Comparison of ENCODE assay signal across 16 cellular contexts in genomic region chr2:55885944-55886281, GRCh38. TPM values are rescaled to one million over a fixed set of nuclear protein-coding genes. Genes with fewer than 3 reads are reported as not detected.
DNase-seq lines count a peak whose midpoint lies in the region; ATAC-seq and TF ChIP-seq lines count a peak whose summit lies in the region.
"Had no signal": no experiment of that assay in that cellular context is flagged by ENCODE, and none has a peak within 500 bp of the region (broad histone marks: within the 10 kb centered on the region; RNA-seq: fewer than 3 reads in every experiment).

No MANE protein-coding gene starts in this region.

- H3K36me3 ChIP-seq in IMR-90 (ENCODE audit: control insufficient read depth, insufficient read depth, low read length) (peaks cover 13% of the 10 kb centered on the region), breast epithelium (no peaks in the 10 kb centered on the region), muscle layer of colon (ENCODE audit: insufficient read depth, low read length) (no peaks in the 10 kb centered on the region), tibial artery (peaks cover 0 to 6% (median 6%) of the 10 kb centered on the region in 3 donors)
- H3K36me3 ChIP-seq: SJCRH30 had no signal

- TF ChIP-seq RAD21 in IMR-90 (IDR thresholded peaks at IDR 0.05; ENCODE audit: low read length) = no peak

- no peak overlapping the region; the same call in 1 of the 2 replicates for H3K4ac ChIP-seq in IMR-90 (ENCODE audit: low read depth, low read length)

- H3K27ac ChIP-seq in IMR-90 (ENCODE audit: insufficient read depth, low read length) (no peak overlapping the region), breast epithelium (peak overlapping the region; percentile 9 to 68), muscle layer of colon (ENCODE audit: low read depth, low read length) (peak overlapping the region; percentile 35), tibial artery (peak overlapping the region; percentile 77 to 82)
- H3K27ac ChIP-seq: SJCRH30 had no signal

- no TSS peak for BruUV-seq in IMR-90 (replicated peaks; lab: Mats Ljungman, UMichigan)

- H3K56ac ChIP-seq in IMR-90 (ENCODE audit: extremely low read depth, insufficient read depth, low read length) = no peak overlapping the region

- no peak overlapping the region for H3K14ac ChIP-seq in IMR-90 (replicated peaks; ENCODE audit: low read depth, low read length)

- H3K4me3 ChIP-seq in IMR-90 (ENCODE audit: insufficient read depth, low read depth, low read length) (no peak overlapping the region), breast epithelium (no peak overlapping the region), muscle layer of colon (ENCODE audit: low read depth in 1 of 2, low read length in 2 of 2) (no peak overlapping the region), tibial artery (no peak overlapping the region)
- H3K4me3 ChIP-seq: SJCRH30 had no signal

- H3K4me1 ChIP-seq in IMR-90 (ENCODE audit: control insufficient read depth, insufficient read depth, low read length) (peaks cover 26% of the 10 kb centered on the region), breast epithelium (no peaks in the 10 kb centered on the region), muscle layer of colon (ENCODE audit: insufficient read depth, low read length) (peaks cover 5% of the 10 kb centered on the region), tibial artery (peaks cover 0 to 90% (median 46%) of the 10 kb centered on the region in 4 donors)
- H3K4me1 ChIP-seq: SJCRH30 had no signal

- dilution Hi-C loops in IMR-90 (cut with HindIII; ENCODE audit: low sequenced_read_pairs, unreplicated experiment) = no loop called here

- 0 out of 2 replicates have a peak overlapping the region, but pooled peaks have one; percentile 15 for H2BK20ac ChIP-seq in IMR-90 (ENCODE audit: low read depth, low read length)

- peaks cover 20% of the 10 kb centered on the region for H3K9me1 ChIP-seq in IMR-90 (ENCODE audit: insufficient read depth, low read length)

- no peak overlapping the region for H4K91ac ChIP-seq in IMR-90 (ENCODE audit: insufficient read depth, low read depth, low read length)

- H3K23ac ChIP-seq in IMR-90 (ENCODE audit: low read depth, low read length) = no peak overlapping the region

- DNase-seq in IMR-90 (no peak), breast epithelium (ENCODE audit: low spot score in 2 of 2) (no peak), tibial artery (no peak), anterior cingulate cortex (lab: John Stamatoyannopoulos, UW) (no peak), SW480 (ENCODE audit: low spot score) (no peak), CD1c-positive myeloid dendritic cell (ENCODE audit: extremely low spot score) (no peak)
- DNase-seq: activated CD4-positive, alpha-beta T cell treated with anti-CD3 and anti-CD28 coated beads for 4 hours; activated gamma-delta T cell treated with Interleukin-2 at 50 U/mL for 16 hours; AML-193; NCI-H2029 treated with DMSO at 0.1 percent for 48 hours; NCI-H510A treated with DMSO at 0.1 percent for 48 hours; nephron progenitor cell; SJCRH30; stimulated activated naive CD8-positive, alpha-beta T cell treated with anti-CD3 and anti-CD28 coated beads, Interleukin-15, Interleukin-2, amounts not matched to agents 100 U/mL and 50 U/mL, for 24 hours had no signal

- no peak overlapping the region for H2AK9ac ChIP-seq in IMR-90 (replicated peaks; ENCODE audit: low read depth, low read length, poor library complexity)

- no peak overlapping the region for H3K4me2 ChIP-seq in IMR-90 (ENCODE audit: low read depth, low read length)

- TF ChIP-seq POLR2A in IMR-90 (IDR thresholded peaks at IDR 0.05; ENCODE audit: low read depth, low read length) (no peak), breast epithelium (IDR thresholded peaks at IDR 0.05) (no peak)

- H2AK5ac ChIP-seq in IMR-90 (ENCODE audit: low read depth, low read length) = no peak overlapping the region

- H2BK120ac ChIP-seq in IMR-90 (ENCODE audit: low read depth, low read length) = peak overlapping the region; percentile 41; the same call in 1 of the 2 replicates

- intact Hi-C loops in IMR-90 (cut with micrococcal nuclease) = loop anchor here (2.0 to 5.0 kb wide), 2 partner anchors 23 to 36 kb away; partner anchors contain the start of gene EFEMP1
- intact Hi-C loops in breast epithelium (cut with DNase I; ENCODE audit: low total_unique reads) = no loop called here
- intact Hi-C loops in tibial artery (cut with DNase I; ENCODE audit: low total_unique reads) = no loop called here

- H3K9ac ChIP-seq in IMR-90 (ENCODE audit: low read depth, low read length) = no peak overlapping the region
- no peak overlapping the region for H3K9ac ChIP-seq in muscle layer of colon (ENCODE audit: low read length)

- H4K20me1 ChIP-seq in IMR-90 (ENCODE audit: insufficient read depth, low read length) = no peaks in the 10 kb centered on the region

- H3K79me1 ChIP-seq in IMR-90 (ENCODE audit: low read depth in 1 of 2, low read length in 2 of 2) = peaks cover 6 to 23% of the 10 kb centered on the region in 2 experiments; a peak in 2 of 4 replicates

- H2BK5ac ChIP-seq in IMR-90 (ENCODE audit: low read depth, low read length, poor library complexity, severe bottlenecking) = peak overlapping the region; percentile 97

- peak overlapping the region; percentile 32 for H3K18ac ChIP-seq in IMR-90 (ENCODE audit: low read depth, low read length)

- POLR2A ChIA-PET in IMR-90 (lab: Charles Lee; ENCODE audit: unreplicated experiment) = no interaction called here

- H4K8ac ChIP-seq in IMR-90 (ENCODE audit: low read depth in 2 of 2, low read length in 2 of 2) = peak overlapping the region in 1 of 2 experiments; percentile 39; a peak in 1 of 4 replicates

- H2AFZ ChIP-seq in IMR-90 (replicated peaks; ENCODE audit: low read length, poor library complexity) = no peak overlapping the region

- CTCF ChIA-PET in IMR-90 (lab: Yijun Ruan, JAX) = no interaction called here

- no peaks in the 10 kb centered on the region for H3K27me3 ChIP-seq in IMR-90 (ENCODE audit: control insufficient read depth, insufficient read depth, low read length)
- no peaks in the 10 kb centered on the region for H3K27me3 ChIP-seq in breast epithelium
- no peaks in the 10 kb centered on the region for H3K27me3 ChIP-seq in muscle layer of colon (ENCODE audit: control insufficient read depth in 1 of 2, insufficient read depth in 2 of 2, low read length in 2 of 2)
- no peaks in the 10 kb centered on the region for H3K27me3 ChIP-seq in tibial artery
- H3K27me3 ChIP-seq: SJCRH30 had no signal

- no peaks in the 10 kb centered on the region for H3K9me3 ChIP-seq in IMR-90 (ENCODE audit: control insufficient read depth, insufficient read depth, low read length)
- no peaks in the 10 kb centered on the region for H3K9me3 ChIP-seq in breast epithelium
- H3K9me3 ChIP-seq in muscle layer of colon (ENCODE audit: low read length) = no peaks in the 10 kb centered on the region
- no peaks in the 10 kb centered on the region for H3K9me3 ChIP-seq in tibial artery
- H3K9me3 ChIP-seq: SJCRH30 had no signal

- in situ Hi-C loops in IMR-90 (cut with MboI; ENCODE audit: low sequenced_read_pairs) = no loop called here

- no peak for TF ChIP-seq CTCF in IMR-90 (conservative IDR thresholded peaks at IDR 0.05; ENCODE audit: low read depth, low read length)
- no peak for TF ChIP-seq CTCF in breast epithelium (IDR thresholded peaks at IDR 0.05)
- TF ChIP-seq CTCF in tibial artery (IDR thresholded peaks at IDR 0.05) = no peak

- H4K5ac ChIP-seq in IMR-90 (ENCODE audit: low read depth, low read length) = no peak overlapping the region; the same call in 1 of the 2 replicates

- H2BK15ac ChIP-seq in IMR-90 (ENCODE audit: low read depth, low read length) = no peak overlapping the region

- peak; percentile 7 for ATAC-seq in IMR-90 (ENCODE audit: low read depth)
- no peak for ATAC-seq in HG02588 (IDR thresholded peaks at IDR 0.05; ENCODE audit: unreplicated experiment)
- ATAC-seq: stimulated activated naive CD8-positive, alpha-beta T cell treated with anti-CD3 and anti-CD28 coated beads, Interleukin-15, Interleukin-2, amounts not matched to agents 100 U/mL and 50 U/mL, for 24 hours had no signal

TF ChIP-seq in IMR-90, 13 proteins besides CTCF, POLR2A, EP300 and RAD21 (continues in another document):
- TF ChIP-seq NFE2L2 (IDR thresholded peaks at IDR 0.05; ENCODE audit: low read depth, low read length) (no peak), USF2 (IDR thresholded peaks at IDR 0.05; ENCODE audit: low read depth, low read length) (no peak), SMC3 (IDR thresholded peaks at IDR 0.05; ENCODE audit: low read depth, low read length) (no peak), FOS (IDR thresholded peaks at IDR 0.05; ENCODE audit: low read depth, low read length) (no peak), RCOR1 (IDR thresholded peaks at IDR 0.05; ENCODE audit: insufficient replicate concordance, low read length) (no peak), MAZ (IDR thresholded peaks at IDR 0.05; ENCODE audit: borderline replicate concordance, low read depth, low read length) (no peak), CEBPB (IDR thresholded peaks at IDR 0.05; ENCODE audit: low read depth, low read length) (no peak), MAFK (IDR thresholded peaks at IDR 0.05; ENCODE audit: low read depth, low read length) (no peak), BHLHE40 (IDR thresholded peaks at IDR 0.05; ENCODE audit: low read depth, low read length) (no peak), RFX5 (IDR thresholded peaks at IDR 0.05; ENCODE audit: low read depth, low read length) (no peak), CHD1 (IDR thresholded peaks at IDR 0.05; ENCODE audit: low read depth, low read length) (no peak), ELK1 (IDR thresholded peaks at IDR 0.05; ENCODE audit: borderline replicate concordance, low read depth, low read length) (no peak)

RNA-seq across cellular contexts. Expression of gene EFEMP1, which starts 37.7 kb away (rescaled TPM):
- total RNA-seq in IMR-90 (2012; rRNA removed) (164 and 214 TPM in 2 replicates), breast epithelium (100 to 1,000 TPM; 186 to 445 (median 273) TPM)
- 198 and 219 TPM in 2 replicates for polyA plus RNA-seq in IMR-90 (2012; rRNA removed)
- polyA plus RNA-seq in IMR-90 (2012; cell fraction: cytosol; rRNA removed) = 314 and 322 TPM in 2 replicates
- polyA plus RNA-seq in IMR-90 (2012; cell fraction: nucleus; rRNA removed; ENCODE audit: low replicate concordance) = 132 and 323 TPM in 2 replicates
